17 cellular contexts compared by ENCODE assay signal in genomic region chr6:20168668-20169633, GRCh38. TPM values are rescaled to one million over a fixed set of nuclear protein-coding genes. Genes with fewer than 3 reads are reported as not detected.
DNase-seq lines count a peak whose midpoint lies in the region; ATAC-seq and TF ChIP-seq lines count a peak whose summit lies in the region.
"Had no signal": no experiment of that assay in that cellular context is flagged by ENCODE, and none has a peak within 500 bp of the region (broad histone marks: within the 10 kb centered on the region; RNA-seq: fewer than 3 reads in every experiment).

No MANE protein-coding gene starts in this region.

- CTCF ChIA-PET in PC-3 (lab: Charles Lee), result no interaction called here

- TF ChIP-seq CTCF in fibroblast of the aortic adventitia (IDR thresholded peaks at IDR 0.05; ENCODE audit: insufficient read depth, low read length) (no peak), sigmoid colon (IDR thresholded peaks at IDR 0.05) (no peak), endodermal cell (conservative IDR thresholded peaks at IDR 0.05) (no peak), PC-3 (conservative IDR thresholded peaks at IDR 0.05; ENCODE audit: low read depth, low read length) (no peak)

- TF ChIP-seq POLR2A in sigmoid colon (IDR thresholded peaks at IDR 0.05), result no peak

- H3K4me3 Mint-ChIP-seq in CD4-positive, CD25-positive, alpha-beta regulatory T cell, result no peak overlapping the region
- no peak overlapping the region for H3K4me3 Mint-ChIP-seq in endodermal cell
- H3K4me3 Mint-ChIP-seq: activated naive CD4-positive, alpha-beta T cell treated with anti-CD3 and anti-CD28 coated beads, Interleukin-2, amount 10 ng/mL, durations not matched to agents 7 days and 5 days had no signal

- H3K9me3 Mint-ChIP-seq in CD4-positive, CD25-positive, alpha-beta regulatory T cell, result peaks cover 0 to 2% (median 0%) of the 10 kb centered on the region in 7 donors
- no peaks in the 10 kb centered on the region for H3K9me3 Mint-ChIP-seq in endodermal cell
- H3K9me3 Mint-ChIP-seq: activated naive CD4-positive, alpha-beta T cell treated with anti-CD3 and anti-CD28 coated beads, Interleukin-2, amount 10 ng/mL, durations not matched to agents 7 days and 5 days had no signal

- peaks cover 34% of the 10 kb centered on the region for H3K36me3 Mint-ChIP-seq in CD4-positive, CD25-positive, alpha-beta regulatory T cell
- peaks cover 4% of the 10 kb centered on the region for H3K36me3 Mint-ChIP-seq in endodermal cell (ENCODE audit: low read depth)

- no peak for TF ChIP-seq EP300 in sigmoid colon (IDR thresholded peaks at IDR 0.05)

- ATAC-seq in CD4-positive, CD25-positive, alpha-beta regulatory T cell (ENCODE audit: low read depth in 2 of 2), result no peak
- ATAC-seq in PC-3, result no peak
- ATAC-seq: HCT116 had no signal

- H3K9me3 ChIP-seq in CD4-positive, CD25-positive, alpha-beta regulatory T cell (ENCODE audit: control insufficient read depth in 2 of 2, low read length in 2 of 2), result no peaks in the 10 kb centered on the region
- H3K9me3 ChIP-seq in sigmoid colon, result no peaks in the 10 kb centered on the region
- H3K9me3 ChIP-seq in endodermal cell (ENCODE audit: control insufficient read depth, low read length), result no peaks in the 10 kb centered on the region
- H3K9me3 ChIP-seq in PC-3 (ENCODE audit: low read length), result no peaks in the 10 kb centered on the region
- H3K9me3 ChIP-seq: SJSA1 had no signal

- no peak for DNase-seq in CD4-positive, CD25-positive, alpha-beta regulatory T cell
- DNase-seq in SIG-M5 treated with dmso at 0.1 percent for 504 hours (lab: John Stamatoyannopoulos, UW; ENCODE audit: unreplicated experiment) (peak; percentile 87), fibroblast of the aortic adventitia (ENCODE audit: low read depth) (peak; percentile 42), sigmoid colon (no peak), endodermal cell (no peak), midbrain (lab: John Stamatoyannopoulos, UW) (no peak), PC-3 (no peak)
- no peak for DNase-seq in activated CD4-positive, CD25-positive, alpha-beta regulatory T cell treated with anti-CD3 and anti-CD28 coated beads, Interleukin-2, amount 50 U/mL, for 72 hours
- DNase-seq: activated naive CD4-positive, alpha-beta T cell treated with anti-CD3 and anti-CD28 coated beads, Interleukin-2, amount 10 ng/mL, durations not matched to agents 7 days and 5 days; cerebellar nuclear complex; NCI-H1436; NCI-H526; posterior cingulate gyrus; stimulated activated CD4-positive, alpha-beta T cell treated with anti-CD3 and anti-CD28 coated beads, Interleukin-2, amount 100 ng/mL, for 24 hours had no signal

- H3K27ac Mint-ChIP-seq in CD4-positive, CD25-positive, alpha-beta regulatory T cell, result peak overlapping the region in 2 of 3 donors; percentile 9 to 50
- no peak overlapping the region for H3K27ac Mint-ChIP-seq in endodermal cell
- H3K27ac Mint-ChIP-seq: activated naive CD4-positive, alpha-beta T cell treated with anti-CD3 and anti-CD28 coated beads, Interleukin-2, amount 10 ng/mL, durations not matched to agents 7 days and 5 days had no signal

- 71 to 75% methylated on average over 6 of the region's 6 CpGs for WGBS in sigmoid colon, 2 donors
- WGBS in endodermal cell (ENCODE audit: insufficient coverage in 1 of 2, insufficient read length in 1 of 2), 2 experiments, result 94 to 100% methylated on average over 1 to 4 of the region's 6 CpGs

- H3K36me3 ChIP-seq in CD4-positive, CD25-positive, alpha-beta regulatory T cell (ENCODE audit: control insufficient read depth, insufficient read depth, low read length), result peaks cover 15% of the 10 kb centered on the region
- no peaks in the 10 kb centered on the region for H3K36me3 ChIP-seq in sigmoid colon
- H3K36me3 ChIP-seq in endodermal cell (ENCODE audit: control insufficient read depth, insufficient read depth, low read length), result no peaks in the 10 kb centered on the region
- no peaks in the 10 kb centered on the region for H3K36me3 ChIP-seq in PC-3 (ENCODE audit: low read depth, low read length)

- H3K4me3 ChIP-seq in CD4-positive, CD25-positive, alpha-beta regulatory T cell (ENCODE audit: low read depth, low read length), result no peak overlapping the region
- H3K4me3 ChIP-seq in fibroblast of the aortic adventitia (ENCODE audit: low read depth, low read length) (no peak overlapping the region), sigmoid colon (no peak overlapping the region), endodermal cell (ENCODE audit: low read length) (no peak overlapping the region), PC-3 (ENCODE audit: low read length) (no peak overlapping the region)
- H3K4me3 ChIP-seq: SJSA1 had no signal

- H3K27ac ChIP-seq in CD4-positive, CD25-positive, alpha-beta regulatory T cell (ENCODE audit: insufficient read depth, low read length, poor library complexity, severe bottlenecking), result no peak overlapping the region
- H3K27ac ChIP-seq in sigmoid colon, result peak overlapping the region in 3 of 4 donors; percentile 25 to 67 (median 46)
- no peak overlapping the region for H3K27ac ChIP-seq in endodermal cell (ENCODE audit: low read depth, low read length)
- H3K27ac ChIP-seq in PC-3 (ENCODE audit: low read length), result no peak overlapping the region
- H3K27ac ChIP-seq: SJSA1, VCaP had no signal

- no peaks in the 10 kb centered on the region for H4K20me1 ChIP-seq in PC-3 (ENCODE audit: low read length)

- no peaks in the 10 kb centered on the region for H3K27me3 Mint-ChIP-seq in CD4-positive, CD25-positive, alpha-beta regulatory T cell
- H3K27me3 Mint-ChIP-seq in endodermal cell (ENCODE audit: insufficient read depth), result no peaks in the 10 kb centered on the region

- POLR2A ChIA-PET in PC-3 (lab: Charles Lee; ENCODE audit: unreplicated experiment), result no interaction called here

- H3K9me2 ChIP-seq in PC-3 (replicated peaks; ENCODE audit: low read length), result no peaks in the 10 kb centered on the region

- no peaks in the 10 kb centered on the region for H3K27me3 ChIP-seq in CD4-positive, CD25-positive, alpha-beta regulatory T cell (ENCODE audit: control insufficient read depth, insufficient read depth, low read length)
- H3K27me3 ChIP-seq in sigmoid colon (no peaks in the 10 kb centered on the region), endodermal cell (ENCODE audit: control insufficient read depth, insufficient read depth, low read length, poor library complexity, severe bottlenecking) (no peaks in the 10 kb centered on the region), PC-3 (ENCODE audit: low read length) (no peaks in the 10 kb centered on the region)
- H3K27me3 ChIP-seq: SJSA1 had no signal

- intact Hi-C loops in sigmoid colon (cut with DNase I) (no loop called here), PC-3 (cut with micrococcal nuclease) (no loop called here)

- H3F3A ChIP-seq in PC-3 (ENCODE audit: low read length, unreplicated experiment), result no peaks in the 10 kb centered on the region

- peaks cover 15 to 34% (median 26%) of the 10 kb centered on the region in 4 donors for H3K4me1 Mint-ChIP-seq in CD4-positive, CD25-positive, alpha-beta regulatory T cell
- H3K4me1 Mint-ChIP-seq in endodermal cell, result peaks cover 4% of the 10 kb centered on the region

- no TSS peak for BruUV-seq in PC-3 (replicated peaks; lab: Mats Ljungman, UMichigan)

- H3K4me1 ChIP-seq in CD4-positive, CD25-positive, alpha-beta regulatory T cell (ENCODE audit: control insufficient read depth, insufficient read depth, low read length, poor library complexity, severe bottlenecking), result peaks cover 6% of the 10 kb centered on the region
- peaks cover 0 to 24% (median 15%) of the 10 kb centered on the region in 4 donors for H3K4me1 ChIP-seq in sigmoid colon
- H3K4me1 ChIP-seq in endodermal cell (ENCODE audit: control insufficient read depth, insufficient read depth, low read length), result no peaks in the 10 kb centered on the region
- H3K4me1 ChIP-seq in PC-3 (ENCODE audit: insufficient read depth, low read length), result no peaks in the 10 kb centered on the region
- H3K4me1 ChIP-seq: SJSA1 had no signal

- no peak overlapping the region for H2AFZ ChIP-seq in PC-3 (ENCODE audit: low read length)

- H3K79me2 ChIP-seq in PC-3 (ENCODE audit: low read length), result no peaks in the 10 kb centered on the region

- no peak overlapping the region for H3K9ac ChIP-seq in endodermal cell (ENCODE audit: extremely low read depth, low read length, poor library complexity, severe bottlenecking)
- no peak overlapping the region for H3K9ac ChIP-seq in PC-3 (ENCODE audit: low read length)

- no peak overlapping the region for H3K4me2 ChIP-seq in PC-3 (ENCODE audit: low read length)

RNA-seq across cellular contexts. Expression of gene MBOAT1, which starts 43.3 kb away (rescaled TPM):
- 26.4 TPM for total RNA-seq in CD4-positive, CD25-positive, alpha-beta regulatory T cell
- 1 to 10 TPM; 3.6 to 7.0 (median 5.1) TPM for polyA plus RNA-seq in CD4-positive, CD25-positive, alpha-beta regulatory T cell
- total RNA-seq in fibroblast of the aortic adventitia (ENCODE audit: low replicate concordance) (0.90 and 5.0 TPM in 2 replicates), sigmoid colon (10 to 100 TPM in 3 of 4 donors, 1 to 10 TPM in 1; 6.9 to 15.6 (median 11.0) TPM), endodermal cell (1 to 10 TPM; 7.7 to 9.4 TPM), PC-3 (2014; rRNA removed) (8.4 and 10.3 TPM in 2 replicates)
- polyA plus RNA-seq in sigmoid colon, result 10 to 100 TPM in 1 of 3 donors, 1 to 10 TPM in 2; 2.4 to 16.6 (median 3.5) TPM
- polyA plus RNA-seq in endodermal cell (2013, experiment 1 of 2), result 2.5 TPM
- polyA plus RNA-seq in endodermal cell (2013, experiment 2 of 2), result 3.6 TPM

Comparison
In these comparisons a context has a peak if more than half of its experiments do, and no peak if none do; other contexts are left out.
1. DNase-seq: peak in SIG-M5 treated with dmso at 0.1 percent for 504 hours (single experiment) and fibroblast of the aortic adventitia (single experiment); none in CD4-positive, CD25-positive, alpha-beta regulatory T cell (0 of 3), sigmoid colon (single experiment), activated CD4-positive, CD25-positive, alpha-beta regulatory T cell treated with anti-CD3 and anti-CD28 coated beads, Interleukin-2, amount 50 U/mL, for 72 hours (single experiment), endodermal cell (single experiment), midbrain (single experiment) and PC-3 (single experiment).
2. H3K27ac ChIP-seq: peak in sigmoid colon (3 of 4); none in CD4-positive, CD25-positive, alpha-beta regulatory T cell (single experiment), endodermal cell (single experiment) and PC-3 (single experiment).